In the genomic region with DNA sequence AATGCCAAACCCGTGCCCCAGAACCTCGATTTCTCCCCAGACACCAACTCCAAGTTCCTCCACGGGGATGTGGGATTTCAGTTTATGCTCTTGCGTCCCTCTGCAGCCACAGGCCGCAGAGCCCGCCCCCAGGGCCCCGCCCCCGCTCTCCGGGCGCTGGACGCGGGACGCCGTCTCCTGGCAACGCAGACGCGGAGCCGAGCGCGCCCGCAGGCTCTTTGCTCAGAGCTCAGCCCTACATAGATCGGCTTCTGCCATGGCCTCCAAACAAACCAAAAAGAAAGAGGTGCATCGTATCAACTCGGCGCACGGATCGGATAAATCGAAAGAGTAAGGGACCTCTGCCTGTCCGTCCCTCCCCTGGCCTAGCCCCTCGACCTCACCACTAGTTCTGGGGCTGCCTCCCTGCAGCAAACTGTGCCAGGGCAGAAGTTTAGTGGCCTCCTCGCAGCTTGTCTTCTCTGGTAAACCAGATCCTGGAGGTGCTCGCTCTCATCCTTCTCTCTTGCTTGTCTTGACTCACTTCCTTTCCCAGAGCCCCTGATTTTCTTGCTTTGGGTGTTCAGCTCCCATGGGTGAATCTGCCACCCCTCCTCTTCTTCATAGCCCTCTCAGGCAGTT, we compare ENCODE assay signal across 9 cellular contexts. TPM values are rescaled to one million over a fixed set of nuclear protein-coding genes. Genes with fewer than 3 reads are reported as not detected.
DNase-seq lines count a peak whose midpoint lies in the region; ATAC-seq and TF ChIP-seq lines count a peak whose summit lies in the region.
"Had no signal": no experiment of that assay in that cellular context is flagged by ENCODE, and none has a peak within 500 bp of the region (broad histone marks: within the 10 kb centered on the region; RNA-seq: fewer than 3 reads in every experiment).

A gene (plus strand): TSS at position 188 of the 621 bp plus-strand sequence. CDS start 69 bp downstream, at position 257.

- H3K27ac ChIP-seq in HUES64 (ENCODE audit: low read depth, low read length) = no peak within 1 kb of the TSS
- H3K27ac ChIP-seq in CD8-positive, alpha-beta memory T cell (ENCODE audit: low read depth, low read length) = no peak within 1 kb of the TSS

- peak within 1 kb of the TSS; percentile 51; the same call in 1 of the 2 replicates for H3K9ac ChIP-seq in HUES64 (ENCODE audit: low read depth, low read length)

- no peaks in the 10 kb centered on the region for H3K9me3 ChIP-seq in HUES64 (ENCODE audit: insufficient read depth, low read depth, low read length)
- H3K9me3 ChIP-seq in CD8-positive, alpha-beta memory T cell (ENCODE audit: low read length) = no peaks in the 10 kb centered on the region

- peak; percentile 99 for ATAC-seq in WTC11
- no peak for ATAC-seq in HG03135 (IDR thresholded peaks at IDR 0.05; ENCODE audit: unreplicated experiment)

- H3K27me3 Mint-ChIP-seq in WTC11 (ENCODE audit: low read depth) (peaks cover 8% of the 10 kb centered on the region), nephron progenitor cell (ENCODE audit: low read depth, poor library complexity) (peaks cover 12% of the 10 kb centered on the region)
- H3K27me3 Mint-ChIP-seq in CD8-positive, alpha-beta memory T cell = peaks cover 2 to 10% of the 10 kb centered on the region in 2 donors

- H3K9me3 Mint-ChIP-seq in WTC11 = no peaks in the 10 kb centered on the region
- no peaks in the 10 kb centered on the region for H3K9me3 Mint-ChIP-seq in nephron progenitor cell
- no peaks in the 10 kb centered on the region for H3K9me3 Mint-ChIP-seq in CD8-positive, alpha-beta memory T cell

- peak within 1 kb of the TSS; percentile 67 for H3K4me3 ChIP-seq in HUES64 (ENCODE audit: low read length)
- no peak within 1 kb of the TSS for H3K4me3 ChIP-seq in CD8-positive, alpha-beta memory T cell (ENCODE audit: low read length)

- H3K4me1 Mint-ChIP-seq in WTC11 (peaks cover 9% of the 10 kb centered on the region), nephron progenitor cell (peaks cover 15% of the 10 kb centered on the region)
- peaks cover 0 to 5% (median 4%) of the 10 kb centered on the region in 3 donors for H3K4me1 Mint-ChIP-seq in CD8-positive, alpha-beta memory T cell

- H3K27ac Mint-ChIP-seq in WTC11 = no peak within 1 kb of the TSS
- H3K27ac Mint-ChIP-seq in nephron progenitor cell = no peak within 1 kb of the TSS
- no peak within 1 kb of the TSS for H3K27ac Mint-ChIP-seq in CD8-positive, alpha-beta memory T cell
- H3K27ac Mint-ChIP-seq: memory B cell had no signal

- CTCF ChIA-PET in WTC11 (lab: Charles Lee) = interaction anchor here (1.0 kb wide), 1 partner anchor 56 kb away, joined by 5 read pairs; a partner anchor contains a TSS
- CTCF ChIA-PET in CD8-positive, alpha-beta memory T cell (lab: Charles Lee) = no interaction called here

- H3K4me3 Mint-ChIP-seq in WTC11 (peak within 1 kb of the TSS; percentile 67), nephron progenitor cell (peak within 1 kb of the TSS; percentile 81)
- peak within 1 kb of the TSS in 1 of 7 donors; percentile 4 for H3K4me3 Mint-ChIP-seq in CD8-positive, alpha-beta memory T cell
- H3K4me3 Mint-ChIP-seq: memory B cell had no signal

- DNase-seq in EH (ENCODE audit: low read depth) (peak; percentile 68), WTC11 (ENCODE audit: low spot score) (peak; percentile 84), globus pallidus (ENCODE audit: low spot score) (peak; percentile 24), nephron progenitor cell (peak; percentile 90), GM19240 (ENCODE audit: insufficient read length, low spot score) (no peak)
- DNase-seq in CD8-positive, alpha-beta memory T cell = no peak

- no peak for TF ChIP-seq CTCF in WTC11 (IDR thresholded peaks at IDR 0.05)
- no peak for TF ChIP-seq CTCF in nephron progenitor cell (IDR thresholded peaks at IDR 0.05)

- POLR2A ChIA-PET in WTC11 (lab: Charles Lee) = no interaction called here
- POLR2A ChIA-PET in CD8-positive, alpha-beta memory T cell (lab: Charles Lee) = no interaction called here

- peaks cover 6% of the 10 kb centered on the region; the same call in 1 of the 2 replicates for H3K27me3 ChIP-seq in HUES64 (ENCODE audit: insufficient read depth, low read length)
- H3K27me3 ChIP-seq in CD8-positive, alpha-beta memory T cell (ENCODE audit: insufficient read depth, low read length, poor library complexity, severe bottlenecking) = no peaks in the 10 kb centered on the region

- 5% methylated on average over 32 of the region's 32 CpGs for WGBS in HUES64

- H3K36me3 ChIP-seq in HUES64 (ENCODE audit: insufficient read depth, low read length) = no peaks in the 10 kb centered on the region
- H3K36me3 ChIP-seq in CD8-positive, alpha-beta memory T cell (ENCODE audit: insufficient read depth, low read length) = no peaks in the 10 kb centered on the region

- H3K4me1 ChIP-seq in HUES64 (ENCODE audit: insufficient read depth, low read length) = no peaks in the 10 kb centered on the region
- no peaks in the 10 kb centered on the region for H3K4me1 ChIP-seq in CD8-positive, alpha-beta memory T cell (ENCODE audit: insufficient read depth, low read length)

- H3K36me3 Mint-ChIP-seq in WTC11 (no peaks in the 10 kb centered on the region), nephron progenitor cell (ENCODE audit: low read depth) (no peaks in the 10 kb centered on the region)
- no peaks in the 10 kb centered on the region for H3K36me3 Mint-ChIP-seq in CD8-positive, alpha-beta memory T cell
- H3K36me3 Mint-ChIP-seq: memory B cell had no signal

TF ChIP-seq in WTC11, 78 proteins besides CTCF, POLR2A, EP300 and RAD21:
- TF ChIP-seq CBFB (CRISPR knock-in tag; IDR thresholded peaks at IDR 0.05; ENCODE audit: low read depth) (no peak), HMGA2 (CRISPR knock-in tag; IDR thresholded peaks at IDR 0.05) (no peak), SOX15 (CRISPR knock-in tag; IDR thresholded peaks at IDR 0.05) (no peak), ZNF671 (CRISPR knock-in tag; IDR thresholded peaks at IDR 0.05) (no peak), NR3C1 (CRISPR knock-in tag; conservative IDR thresholded peaks at IDR 0.05; ENCODE audit: low read depth) (no peak), MXD4 (CRISPR knock-in tag; IDR thresholded peaks at IDR 0.05; ENCODE audit: borderline replicate concordance) (no peak), CREM (CRISPR knock-in tag; IDR thresholded peaks at IDR 0.05) (no peak), TEAD4 (CRISPR knock-in tag; IDR thresholded peaks at IDR 0.05) (no peak), PRRX2 (CRISPR knock-in tag; IDR thresholded peaks at IDR 0.05) (no peak), ZBTB21 (CRISPR knock-in tag; IDR thresholded peaks at IDR 0.05; ENCODE audit: borderline replicate concordance) (no peak), ESRRA (CRISPR knock-in tag; IDR thresholded peaks at IDR 0.05; ENCODE audit: borderline replicate concordance) (no peak)
- TF ChIP-seq, protein P1, sequence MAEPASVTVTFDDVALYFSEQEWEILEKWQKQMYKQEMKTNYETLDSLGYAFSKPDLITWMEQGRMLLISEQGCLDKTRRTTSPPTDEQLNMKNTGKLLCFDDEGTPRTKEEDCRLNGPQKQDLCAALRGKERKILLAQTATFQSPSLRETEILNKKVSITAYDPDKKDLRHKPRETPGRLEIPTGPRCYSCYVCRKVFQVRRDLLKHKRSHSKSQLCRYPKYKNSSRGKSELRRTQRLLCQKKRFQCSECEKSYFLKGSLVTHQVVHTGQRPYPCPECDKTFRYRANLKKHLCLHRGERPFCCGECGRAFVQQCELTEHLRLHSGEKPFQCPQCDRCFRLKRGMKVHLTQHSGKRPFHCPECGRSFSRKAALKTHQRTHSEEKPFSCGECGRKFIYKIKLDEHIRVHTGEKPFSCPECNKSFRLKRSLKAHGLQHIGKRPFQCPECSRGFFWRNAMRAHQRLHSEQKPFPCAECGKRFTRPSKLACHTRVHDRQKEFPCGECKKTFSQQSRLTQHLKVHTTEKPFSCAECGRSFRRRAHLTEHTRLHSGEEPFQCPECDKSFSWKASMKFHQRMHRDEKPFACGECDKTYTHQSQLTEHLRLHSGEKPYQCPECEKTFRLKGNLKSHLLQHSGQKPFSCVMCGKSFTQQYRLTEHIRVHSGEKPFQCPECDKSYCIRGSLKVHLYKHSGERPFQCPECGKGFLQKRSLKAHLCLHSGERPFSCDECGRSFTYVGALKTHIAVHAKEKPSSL (CRISPR knock-in tag; conservative IDR thresholded peaks at IDR 0.05) = no peak
- TF ChIP-seq, protein P2, sequence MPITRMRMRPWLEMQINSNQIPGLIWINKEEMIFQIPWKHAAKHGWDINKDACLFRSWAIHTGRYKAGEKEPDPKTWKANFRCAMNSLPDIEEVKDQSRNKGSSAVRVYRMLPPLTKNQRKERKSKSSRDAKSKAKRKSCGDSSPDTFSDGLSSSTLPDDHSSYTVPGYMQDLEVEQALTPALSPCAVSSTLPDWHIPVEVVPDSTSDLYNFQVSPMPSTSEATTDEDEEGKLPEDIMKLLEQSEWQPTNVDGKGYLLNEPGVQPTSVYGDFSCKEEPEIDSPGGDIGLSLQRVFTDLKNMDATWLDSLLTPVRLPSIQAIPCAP (CRISPR knock-in tag; IDR thresholded peaks at IDR 0.05) = no peak
- TF ChIP-seq, protein P3, sequence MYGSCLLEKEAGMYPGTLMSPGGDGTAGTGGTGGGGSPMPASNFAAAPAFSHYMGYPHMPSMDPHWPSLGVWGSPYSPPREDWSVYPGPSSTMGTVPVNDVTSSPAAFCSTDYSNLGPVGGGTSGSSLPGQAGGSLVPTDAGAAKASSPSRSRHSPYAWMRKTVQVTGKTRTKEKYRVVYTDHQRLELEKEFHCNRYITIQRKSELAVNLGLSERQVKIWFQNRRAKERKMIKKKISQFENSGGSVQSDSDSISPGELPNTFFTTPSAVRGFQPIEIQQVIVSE (CRISPR knock-in tag; IDR thresholded peaks at IDR 0.05; ENCODE audit: borderline replicate concordance) = no peak
TF ChIP-seq in WTC11: peak in this region for 0.

RNA-seq across cellular contexts. Expression of the gene that starts here (rescaled TPM):
- polyA plus RNA-seq in HUES64 (2013, experiment 1 of 2) = not detected
- polyA plus RNA-seq in HUES64 (2013, experiment 2 of 2) = not detected
- total RNA-seq in WTC11 (2021) = not detected in 3 replicates
- under 1 TPM; 0.22 to 0.35 TPM for total RNA-seq in CD8-positive, alpha-beta memory T cell
- polyA plus RNA-seq in CD8-positive, alpha-beta memory T cell = not detected

Comparison
In these comparisons a context has a peak if more than half of its experiments do, and no peak if none do; other contexts are left out.
1. Peak in DNase-seq and ATAC-seq in WTC11; RNA of the gene not detected or under 1 TPM.
2. DNase-seq: peak in EH (single experiment), globus pallidus (single experiment) and nephron progenitor cell (single experiment); none in GM19240 (single experiment) and CD8-positive, alpha-beta memory T cell (0 of 5).